Comparison of ENCODE assay signal across 1 cellular context in the genomic region with DNA sequence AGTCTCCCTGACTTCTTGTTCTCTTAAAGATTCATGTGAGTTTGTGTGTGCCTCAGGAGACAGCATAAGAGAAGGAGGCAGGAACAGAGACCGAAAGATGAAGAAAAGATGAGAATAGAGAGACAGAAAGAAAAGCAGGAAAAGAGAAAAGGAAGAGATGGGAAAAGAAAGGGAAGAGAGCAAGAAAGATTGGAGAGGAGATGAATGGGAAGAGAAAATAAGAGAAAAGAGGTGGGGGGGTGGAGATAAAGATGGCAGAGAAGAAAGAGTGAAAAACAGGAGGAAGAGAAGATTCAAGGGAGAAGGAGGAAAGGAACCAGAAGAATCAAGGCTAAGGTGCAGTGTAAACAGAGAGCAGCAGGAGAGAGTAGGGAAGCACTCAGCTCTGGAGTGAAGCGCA.
TF ChIP-seq lines count a peak whose summit lies in the region.

No MANE protein-coding gene starts in this region.

TF ChIP-seq in HEK293, 187 proteins besides CTCF, POLR2A, EP300 and RAD21 (continued from another document):
- TF ChIP-seq ZIC2 (tag by site-specific recombination; IDR thresholded peaks at IDR 0.05): no peak
- TF ChIP-seq ZNF501 (tag by site-specific recombination; IDR thresholded peaks at IDR 0.05): no peak
- TF ChIP-seq SP7 (tag by site-specific recombination; IDR thresholded peaks at IDR 0.05): no peak
- no peak for TF ChIP-seq SALL2 (tag by site-specific recombination; IDR thresholded peaks at IDR 0.05; ENCODE audit: borderline replicate concordance)
- TF ChIP-seq ZNF416 (tag by site-specific recombination; IDR thresholded peaks at IDR 0.05): no peak
- peak; percentile 59 for TF ChIP-seq ZNF366 (tag by site-specific recombination; conservative IDR thresholded peaks at IDR 0.05)
- TF ChIP-seq, protein P1, sequence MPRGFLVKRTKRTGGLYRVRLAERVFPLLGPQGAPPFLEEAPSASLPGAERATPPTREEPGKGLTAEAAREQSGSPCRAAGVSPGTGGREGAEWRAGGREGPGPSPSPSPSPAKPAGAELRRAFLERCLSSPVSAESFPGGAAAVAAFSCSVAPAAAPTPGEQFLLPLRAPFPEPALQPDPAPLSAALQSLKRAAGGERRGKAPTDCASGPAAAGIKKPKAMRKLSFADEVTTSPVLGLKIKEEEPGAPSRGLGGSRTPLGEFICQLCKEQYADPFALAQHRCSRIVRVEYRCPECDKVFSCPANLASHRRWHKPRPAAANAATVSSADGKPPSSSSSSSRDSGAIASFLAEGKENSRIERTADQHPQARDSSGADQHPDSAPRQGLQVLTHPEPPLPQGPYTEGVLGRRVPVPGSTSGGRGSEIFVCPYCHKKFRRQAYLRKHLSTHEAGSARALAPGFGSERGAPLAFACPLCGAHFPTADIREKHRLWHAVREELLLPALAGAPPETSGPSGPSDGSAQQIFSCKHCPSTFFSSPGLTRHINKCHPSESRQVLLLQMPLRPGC (tag by site-specific recombination; IDR thresholded peaks at IDR 0.05): no peak
- TF ChIP-seq RBAK (tag by site-specific recombination; IDR thresholded peaks at IDR 0.05): no peak
- no peak for TF ChIP-seq ZNF112 (tag by site-specific recombination; IDR thresholded peaks at IDR 0.05)
- TF ChIP-seq WT1 (tag by site-specific recombination; IDR thresholded peaks at IDR 0.05): no peak
- no peak for TF ChIP-seq ZNF791 (tag by site-specific recombination; IDR thresholded peaks at IDR 0.05)
TF ChIP-seq in HEK293: peak in this region for 2.
